ENCODE assay signal across 1 cellular context in the genomic region with DNA sequence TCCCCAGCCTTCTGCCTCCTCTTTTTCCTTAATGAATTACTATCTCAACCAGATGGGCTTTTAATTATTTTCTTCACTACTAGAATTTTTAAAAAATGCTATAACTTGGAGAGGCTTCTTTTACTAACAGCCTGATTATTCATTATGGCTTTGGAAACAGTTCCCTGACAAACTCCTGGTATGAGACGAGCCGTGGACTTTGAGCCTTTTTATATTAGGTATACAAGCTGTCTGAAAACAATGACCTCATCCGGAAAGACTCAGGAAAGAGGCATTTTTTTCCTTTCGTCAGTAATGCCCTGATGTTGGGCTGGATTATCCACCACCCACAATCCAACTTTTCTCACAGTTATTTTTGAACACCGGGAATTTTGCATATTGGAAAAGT.
TF ChIP-seq lines count a peak whose summit lies in the region.

No MANE protein-coding gene starts in this region.

TF ChIP-seq in HepG2, 621 proteins besides CTCF, POLR2A, EP300 and RAD21 (continued from another document and continues in another):
- TF ChIP-seq, protein P1, sequence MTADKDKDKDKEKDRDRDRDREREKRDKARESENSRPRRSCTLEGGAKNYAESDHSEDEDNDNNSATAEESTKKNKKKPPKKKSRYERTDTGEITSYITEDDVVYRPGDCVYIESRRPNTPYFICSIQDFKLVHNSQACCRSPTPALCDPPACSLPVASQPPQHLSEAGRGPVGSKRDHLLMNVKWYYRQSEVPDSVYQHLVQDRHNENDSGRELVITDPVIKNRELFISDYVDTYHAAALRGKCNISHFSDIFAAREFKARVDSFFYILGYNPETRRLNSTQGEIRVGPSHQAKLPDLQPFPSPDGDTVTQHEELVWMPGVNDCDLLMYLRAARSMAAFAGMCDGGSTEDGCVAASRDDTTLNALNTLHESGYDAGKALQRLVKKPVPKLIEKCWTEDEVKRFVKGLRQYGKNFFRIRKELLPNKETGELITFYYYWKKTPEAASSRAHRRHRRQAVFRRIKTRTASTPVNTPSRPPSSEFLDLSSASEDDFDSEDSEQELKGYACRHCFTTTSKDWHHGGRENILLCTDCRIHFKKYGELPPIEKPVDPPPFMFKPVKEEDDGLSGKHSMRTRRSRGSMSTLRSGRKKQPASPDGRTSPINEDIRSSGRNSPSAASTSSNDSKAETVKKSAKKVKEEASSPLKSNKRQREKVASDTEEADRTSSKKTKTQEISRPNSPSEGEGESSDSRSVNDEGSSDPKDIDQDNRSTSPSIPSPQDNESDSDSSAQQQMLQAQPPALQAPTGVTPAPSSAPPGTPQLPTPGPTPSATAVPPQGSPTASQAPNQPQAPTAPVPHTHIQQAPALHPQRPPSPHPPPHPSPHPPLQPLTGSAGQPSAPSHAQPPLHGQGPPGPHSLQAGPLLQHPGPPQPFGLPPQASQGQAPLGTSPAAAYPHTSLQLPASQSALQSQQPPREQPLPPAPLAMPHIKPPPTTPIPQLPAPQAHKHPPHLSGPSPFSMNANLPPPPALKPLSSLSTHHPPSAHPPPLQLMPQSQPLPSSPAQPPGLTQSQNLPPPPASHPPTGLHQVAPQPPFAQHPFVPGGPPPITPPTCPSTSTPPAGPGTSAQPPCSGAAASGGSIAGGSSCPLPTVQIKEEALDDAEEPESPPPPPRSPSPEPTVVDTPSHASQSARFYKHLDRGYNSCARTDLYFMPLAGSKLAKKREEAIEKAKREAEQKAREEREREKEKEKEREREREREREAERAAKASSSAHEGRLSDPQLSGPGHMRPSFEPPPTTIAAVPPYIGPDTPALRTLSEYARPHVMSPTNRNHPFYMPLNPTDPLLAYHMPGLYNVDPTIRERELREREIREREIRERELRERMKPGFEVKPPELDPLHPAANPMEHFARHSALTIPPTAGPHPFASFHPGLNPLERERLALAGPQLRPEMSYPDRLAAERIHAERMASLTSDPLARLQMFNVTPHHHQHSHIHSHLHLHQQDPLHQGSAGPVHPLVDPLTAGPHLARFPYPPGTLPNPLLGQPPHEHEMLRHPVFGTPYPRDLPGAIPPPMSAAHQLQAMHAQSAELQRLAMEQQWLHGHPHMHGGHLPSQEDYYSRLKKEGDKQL (CRISPR knock-in tag; IDR thresholded peaks at IDR 0.05; ENCODE audit: low read depth) = no peak
- TF ChIP-seq, protein P2, sequence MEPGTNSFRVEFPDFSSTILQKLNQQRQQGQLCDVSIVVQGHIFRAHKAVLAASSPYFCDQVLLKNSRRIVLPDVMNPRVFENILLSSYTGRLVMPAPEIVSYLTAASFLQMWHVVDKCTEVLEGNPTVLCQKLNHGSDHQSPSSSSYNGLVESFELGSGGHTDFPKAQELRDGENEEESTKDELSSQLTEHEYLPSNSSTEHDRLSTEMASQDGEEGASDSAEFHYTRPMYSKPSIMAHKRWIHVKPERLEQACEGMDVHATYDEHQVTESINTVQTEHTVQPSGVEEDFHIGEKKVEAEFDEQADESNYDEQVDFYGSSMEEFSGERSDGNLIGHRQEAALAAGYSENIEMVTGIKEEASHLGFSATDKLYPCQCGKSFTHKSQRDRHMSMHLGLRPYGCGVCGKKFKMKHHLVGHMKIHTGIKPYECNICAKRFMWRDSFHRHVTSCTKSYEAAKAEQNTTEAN (CRISPR knock-in tag; conservative IDR thresholded peaks at IDR 0.05) = no peak
- TF ChIP-seq ZNF333 (CRISPR knock-in tag; IDR thresholded peaks at IDR 0.05; ENCODE audit: borderline replicate concordance) (no peak), SALL2 (CRISPR knock-in tag; IDR thresholded peaks at IDR 0.05) (no peak), ZKSCAN1 (IDR thresholded peaks at IDR 0.05; ENCODE audit: low read length) (no peak), CC2D1A (CRISPR knock-in tag; IDR thresholded peaks at IDR 0.05) (no peak), SOX5 (CRISPR knock-in tag; IDR thresholded peaks at IDR 0.05; ENCODE audit: borderline replicate concordance) (peak; percentile 50; the same call in 1 of the 2 replicates), ASH2L (IDR thresholded peaks at IDR 0.05; ENCODE audit: insufficient read length, low read depth, low read length) (peak; percentile 95), ZZZ3 (CRISPR knock-in tag; IDR thresholded peaks at IDR 0.05; ENCODE audit: borderline replicate concordance) (no peak), KAT7 (CRISPR knock-in tag; IDR thresholded peaks at IDR 0.05; ENCODE audit: borderline replicate concordance) (no peak), PHF5A (CRISPR knock-in tag; IDR thresholded peaks at IDR 0.05; ENCODE audit: low read depth, unreplicated experiment) (no peak), HNF4G (IDR thresholded peaks at IDR 0.05; ENCODE audit: borderline replicate concordance, low read depth, low read length) (peak; percentile 64), HNF4G (CRISPR knock-in tag; IDR thresholded peaks at IDR 0.05; ENCODE audit: borderline replicate concordance, low read depth) (no peak), SETDB1 (CRISPR knock-in tag; IDR thresholded peaks at IDR 0.05; ENCODE audit: borderline replicate concordance) (no peak), CAMTA2 (CRISPR knock-in tag; IDR thresholded peaks at IDR 0.05; ENCODE audit: borderline replicate concordance) (no peak), ETV5 (CRISPR knock-in tag; IDR thresholded peaks at IDR 0.05; ENCODE audit: borderline replicate concordance) (peak; percentile 58; the same call in 1 of the 2 replicates), ZNF274 (CRISPR knock-in tag; IDR thresholded peaks at IDR 0.05) (no peak), ZNF547 (CRISPR knock-in tag; IDR thresholded peaks at IDR 0.05) (no peak), TBX3 (IDR thresholded peaks at IDR 0.05; ENCODE audit: borderline replicate concordance) (no peak), YEATS4 (CRISPR knock-in tag; IDR thresholded peaks at IDR 0.05; ENCODE audit: borderline replicate concordance) (no peak), ESRRA (CRISPR knock-in tag; IDR thresholded peaks at IDR 0.05; ENCODE audit: low read depth) (no peak), ZNF792 (CRISPR knock-in tag; IDR thresholded peaks at IDR 0.05) (no peak), ZNF768 (CRISPR knock-in tag; IDR thresholded peaks at IDR 0.05) (no peak), GABPA (IDR thresholded peaks at IDR 0.05; ENCODE audit: low read depth, low read length) (no peak), GABPA (CRISPR knock-in tag; IDR thresholded peaks at IDR 0.05; ENCODE audit: low read depth) (0 out of 2 replicates have a peak, but pooled peaks have one; percentile 37), NR2F2 (IDR thresholded peaks at IDR 0.05; ENCODE audit: borderline replicate concordance, low read depth) (no peak)
- TF ChIP-seq, protein P3, sequence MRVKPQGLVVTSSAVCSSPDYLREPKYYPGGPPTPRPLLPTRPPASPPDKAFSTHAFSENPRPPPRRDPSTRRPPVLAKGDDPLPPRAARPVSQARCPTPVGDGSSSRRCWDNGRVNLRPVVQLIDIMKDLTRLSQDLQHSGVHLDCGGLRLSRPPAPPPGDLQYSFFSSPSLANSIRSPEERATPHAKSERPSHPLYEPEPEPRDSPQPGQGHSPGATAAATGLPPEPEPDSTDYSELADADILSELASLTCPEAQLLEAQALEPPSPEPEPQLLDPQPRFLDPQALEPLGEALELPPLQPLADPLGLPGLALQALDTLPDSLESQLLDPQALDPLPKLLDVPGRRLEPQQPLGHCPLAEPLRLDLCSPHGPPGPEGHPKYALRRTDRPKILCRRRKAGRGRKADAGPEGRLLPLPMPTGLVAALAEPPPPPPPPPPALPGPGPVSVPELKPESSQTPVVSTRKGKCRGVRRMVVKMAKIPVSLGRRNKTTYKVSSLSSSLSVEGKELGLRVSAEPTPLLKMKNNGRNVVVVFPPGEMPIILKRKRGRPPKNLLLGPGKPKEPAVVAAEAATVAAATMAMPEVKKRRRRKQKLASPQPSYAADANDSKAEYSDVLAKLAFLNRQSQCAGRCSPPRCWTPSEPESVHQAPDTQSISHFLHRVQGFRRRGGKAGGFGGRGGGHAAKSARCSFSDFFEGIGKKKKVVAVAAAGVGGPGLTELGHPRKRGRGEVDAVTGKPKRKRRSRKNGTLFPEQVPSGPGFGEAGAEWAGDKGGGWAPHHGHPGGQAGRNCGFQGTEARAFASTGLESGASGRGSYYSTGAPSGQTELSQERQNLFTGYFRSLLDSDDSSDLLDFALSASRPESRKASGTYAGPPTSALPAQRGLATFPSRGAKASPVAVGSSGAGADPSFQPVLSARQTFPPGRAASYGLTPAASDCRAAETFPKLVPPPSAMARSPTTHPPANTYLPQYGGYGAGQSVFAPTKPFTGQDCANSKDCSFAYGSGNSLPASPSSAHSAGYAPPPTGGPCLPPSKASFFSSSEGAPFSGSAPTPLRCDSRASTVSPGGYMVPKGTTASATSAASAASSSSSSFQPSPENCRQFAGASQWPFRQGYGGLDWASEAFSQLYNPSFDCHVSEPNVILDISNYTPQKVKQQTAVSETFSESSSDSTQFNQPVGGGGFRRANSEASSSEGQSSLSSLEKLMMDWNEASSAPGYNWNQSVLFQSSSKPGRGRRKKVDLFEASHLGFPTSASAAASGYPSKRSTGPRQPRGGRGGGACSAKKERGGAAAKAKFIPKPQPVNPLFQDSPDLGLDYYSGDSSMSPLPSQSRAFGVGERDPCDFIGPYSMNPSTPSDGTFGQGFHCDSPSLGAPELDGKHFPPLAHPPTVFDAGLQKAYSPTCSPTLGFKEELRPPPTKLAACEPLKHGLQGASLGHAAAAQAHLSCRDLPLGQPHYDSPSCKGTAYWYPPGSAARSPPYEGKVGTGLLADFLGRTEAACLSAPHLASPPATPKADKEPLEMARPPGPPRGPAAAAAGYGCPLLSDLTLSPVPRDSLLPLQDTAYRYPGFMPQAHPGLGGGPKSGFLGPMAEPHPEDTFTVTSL (CRISPR knock-in tag; IDR thresholded peaks at IDR 0.05; ENCODE audit: borderline replicate concordance) = peak; percentile 67; the same call in 1 of the 2 replicates
- TF ChIP-seq, protein P4, sequence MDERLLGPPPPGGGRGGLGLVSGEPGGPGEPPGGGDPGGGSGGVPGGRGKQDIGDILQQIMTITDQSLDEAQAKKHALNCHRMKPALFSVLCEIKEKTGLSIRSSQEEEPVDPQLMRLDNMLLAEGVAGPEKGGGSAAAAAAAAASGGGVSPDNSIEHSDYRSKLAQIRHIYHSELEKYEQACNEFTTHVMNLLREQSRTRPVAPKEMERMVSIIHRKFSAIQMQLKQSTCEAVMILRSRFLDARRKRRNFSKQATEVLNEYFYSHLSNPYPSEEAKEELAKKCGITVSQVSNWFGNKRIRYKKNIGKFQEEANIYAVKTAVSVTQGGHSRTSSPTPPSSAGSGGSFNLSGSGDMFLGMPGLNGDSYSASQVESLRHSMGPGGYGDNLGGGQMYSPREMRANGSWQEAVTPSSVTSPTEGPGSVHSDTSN (CRISPR knock-in tag; IDR thresholded peaks at IDR 0.05) = no peak
- TF ChIP-seq, protein P5, sequence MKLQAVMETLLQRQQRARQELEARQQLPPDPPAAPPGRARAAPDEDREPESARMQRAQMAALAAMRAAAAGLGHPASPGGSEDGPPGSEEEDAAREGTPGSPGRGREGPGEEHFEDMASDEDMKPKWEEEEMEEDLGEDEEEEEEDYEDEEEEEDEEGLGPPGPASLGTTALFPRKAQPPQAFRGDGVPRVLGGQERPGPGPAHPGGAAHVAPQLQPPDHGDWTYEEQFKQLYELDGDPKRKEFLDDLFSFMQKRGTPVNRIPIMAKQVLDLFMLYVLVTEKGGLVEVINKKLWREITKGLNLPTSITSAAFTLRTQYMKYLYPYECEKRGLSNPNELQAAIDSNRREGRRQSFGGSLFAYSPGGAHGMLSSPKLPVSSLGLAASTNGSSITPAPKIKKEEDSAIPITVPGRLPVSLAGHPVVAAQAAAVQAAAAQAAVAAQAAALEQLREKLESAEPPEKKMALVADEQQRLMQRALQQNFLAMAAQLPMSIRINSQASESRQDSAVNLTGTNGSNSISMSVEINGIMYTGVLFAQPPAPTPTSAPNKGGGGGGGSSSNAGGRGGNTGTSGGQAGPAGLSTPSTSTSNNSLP (IDR thresholded peaks at IDR 0.05; ENCODE audit: low read depth, low read length) = peak; percentile 87
- TF ChIP-seq, protein P6, sequence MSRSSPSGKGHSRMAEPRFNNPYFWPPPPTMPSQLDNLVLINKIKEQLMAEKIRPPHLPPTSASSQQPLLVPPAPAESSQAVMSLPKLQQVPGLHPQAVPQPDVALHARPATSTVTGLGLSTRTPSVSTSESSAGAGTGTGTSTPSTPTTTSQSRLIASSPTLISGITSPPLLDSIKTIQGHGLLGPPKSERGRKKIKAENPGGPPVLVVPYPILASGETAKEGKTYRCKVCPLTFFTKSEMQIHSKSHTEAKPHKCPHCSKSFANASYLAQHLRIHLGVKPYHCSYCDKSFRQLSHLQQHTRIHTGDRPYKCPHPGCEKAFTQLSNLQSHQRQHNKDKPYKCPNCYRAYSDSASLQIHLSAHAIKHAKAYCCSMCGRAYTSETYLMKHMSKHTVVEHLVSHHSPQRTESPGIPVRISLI (CRISPR knock-in tag; IDR thresholded peaks at IDR 0.05; ENCODE audit: borderline replicate concordance) = peak; percentile 78; the same call in 1 of the 2 replicates
- TF ChIP-seq, protein P7, sequence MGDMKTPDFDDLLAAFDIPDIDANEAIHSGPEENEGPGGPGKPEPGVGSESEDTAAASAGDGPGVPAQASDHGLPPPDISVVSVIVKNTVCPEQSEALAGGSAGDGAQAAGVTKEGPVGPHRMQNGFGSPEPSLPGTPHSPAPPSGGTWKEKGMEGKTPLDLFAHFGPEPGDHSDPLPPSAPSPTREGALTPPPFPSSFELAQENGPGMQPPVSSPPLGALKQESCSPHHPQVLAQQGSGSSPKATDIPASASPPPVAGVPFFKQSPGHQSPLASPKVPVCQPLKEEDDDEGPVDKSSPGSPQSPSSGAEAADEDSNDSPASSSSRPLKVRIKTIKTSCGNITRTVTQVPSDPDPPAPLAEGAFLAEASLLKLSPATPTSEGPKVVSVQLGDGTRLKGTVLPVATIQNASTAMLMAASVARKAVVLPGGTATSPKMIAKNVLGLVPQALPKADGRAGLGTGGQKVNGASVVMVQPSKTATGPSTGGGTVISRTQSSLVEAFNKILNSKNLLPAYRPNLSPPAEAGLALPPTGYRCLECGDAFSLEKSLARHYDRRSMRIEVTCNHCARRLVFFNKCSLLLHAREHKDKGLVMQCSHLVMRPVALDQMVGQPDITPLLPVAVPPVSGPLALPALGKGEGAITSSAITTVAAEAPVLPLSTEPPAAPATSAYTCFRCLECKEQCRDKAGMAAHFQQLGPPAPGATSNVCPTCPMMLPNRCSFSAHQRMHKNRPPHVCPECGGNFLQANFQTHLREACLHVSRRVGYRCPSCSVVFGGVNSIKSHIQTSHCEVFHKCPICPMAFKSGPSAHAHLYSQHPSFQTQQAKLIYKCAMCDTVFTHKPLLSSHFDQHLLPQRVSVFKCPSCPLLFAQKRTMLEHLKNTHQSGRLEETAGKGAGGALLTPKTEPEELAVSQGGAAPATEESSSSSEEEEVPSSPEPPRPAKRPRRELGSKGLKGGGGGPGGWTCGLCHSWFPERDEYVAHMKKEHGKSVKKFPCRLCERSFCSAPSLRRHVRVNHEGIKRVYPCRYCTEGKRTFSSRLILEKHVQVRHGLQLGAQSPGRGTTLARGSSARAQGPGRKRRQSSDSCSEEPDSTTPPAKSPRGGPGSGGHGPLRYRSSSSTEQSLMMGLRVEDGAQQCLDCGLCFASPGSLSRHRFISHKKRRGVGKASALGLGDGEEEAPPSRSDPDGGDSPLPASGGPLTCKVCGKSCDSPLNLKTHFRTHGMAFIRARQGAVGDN (CRISPR knock-in tag; IDR thresholded peaks at IDR 0.05) = no peak
- TF ChIP-seq, protein P8, sequence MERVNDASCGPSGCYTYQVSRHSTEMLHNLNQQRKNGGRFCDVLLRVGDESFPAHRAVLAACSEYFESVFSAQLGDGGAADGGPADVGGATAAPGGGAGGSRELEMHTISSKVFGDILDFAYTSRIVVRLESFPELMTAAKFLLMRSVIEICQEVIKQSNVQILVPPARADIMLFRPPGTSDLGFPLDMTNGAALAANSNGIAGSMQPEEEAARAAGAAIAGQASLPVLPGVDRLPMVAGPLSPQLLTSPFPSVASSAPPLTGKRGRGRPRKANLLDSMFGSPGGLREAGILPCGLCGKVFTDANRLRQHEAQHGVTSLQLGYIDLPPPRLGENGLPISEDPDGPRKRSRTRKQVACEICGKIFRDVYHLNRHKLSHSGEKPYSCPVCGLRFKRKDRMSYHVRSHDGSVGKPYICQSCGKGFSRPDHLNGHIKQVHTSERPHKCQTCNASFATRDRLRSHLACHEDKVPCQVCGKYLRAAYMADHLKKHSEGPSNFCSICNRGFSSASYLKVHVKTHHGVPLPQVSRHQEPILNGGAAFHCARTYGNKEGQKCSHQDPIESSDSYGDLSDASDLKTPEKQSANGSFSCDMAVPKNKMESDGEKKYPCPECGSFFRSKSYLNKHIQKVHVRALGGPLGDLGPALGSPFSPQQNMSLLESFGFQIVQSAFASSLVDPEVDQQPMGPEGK (CRISPR knock-in tag; IDR thresholded peaks at IDR 0.05) = no peak
